In genomic region chr1:97630281-97630680, GRCh38 we compare ENCODE assay signal across 13 cellular contexts.
A peak's percentile ranks its signal among the peaks of the same experiment; 100 is the strongest.
DNase-seq lines count a peak whose midpoint lies in the region; ATAC-seq and TF ChIP-seq lines count a peak whose summit lies in the region.
"Had no signal": no experiment of that assay in that cellular context is flagged by ENCODE, and none has a peak within 500 bp of the region (broad histone marks: within the 10 kb centered on the region; RNA-seq: fewer than 3 reads in every experiment).

No MANE protein-coding gene starts in this region.

- no peaks in the 10 kb centered on the region for H3K4me1 ChIP-seq in GM23338 (ENCODE audit: insufficient read depth)
- peaks cover 8% of the 10 kb centered on the region for H3K4me1 ChIP-seq in endodermal cell (ENCODE audit: control insufficient read depth, insufficient read depth, low read length)
- peaks cover 3% of the 10 kb centered on the region for H3K4me1 ChIP-seq in mesodermal cell (ENCODE audit: control insufficient read depth, insufficient read depth, low read length, poor library complexity, severe bottlenecking)
- H3K4me1 ChIP-seq in tibial nerve, result peaks cover 0 to 11% (median 3%) of the 10 kb centered on the region in 4 donors

- H3K9me2 ChIP-seq in GM23338 (ENCODE audit: insufficient read depth), result no peaks in the 10 kb centered on the region

- TF ChIP-seq CTCF in GM23338 (conservative IDR thresholded peaks at IDR 0.05; ENCODE audit: low read depth in 2 of 2) (no peak), endodermal cell (conservative IDR thresholded peaks at IDR 0.05) (no peak), tibial nerve (IDR thresholded peaks at IDR 0.05) (no peak)

- DNase-seq in GM23338 (ENCODE audit: low spot score) (peak; percentile 25), NCI-H2227 treated with DMSO at 0.1 percent for 48 hours (lab: John Stamatoyannopoulos, UW) (peak; percentile 6), endodermal cell (peak; percentile 53), tibial nerve (ENCODE audit: low spot score in 2 of 2) (no peak), DMS 273 treated with DMSO at 0.1 percent for 48 hours (lab: John Stamatoyannopoulos, UW) (no peak), kidney tubule cell (ENCODE audit: low spot score) (no peak)
- DNase-seq in activated T-cell treated with anti-CD3 and anti-CD28 coated beads, Interleukin-2, amount 50 U/mL, for 4 hours, result no peak
- DNase-seq: ACHN, AML-193, H9, IMR-90, Kasumi-1 had no signal

- H3K36me3 ChIP-seq in GM23338 (ENCODE audit: insufficient read depth), result no peaks in the 10 kb centered on the region
- no peaks in the 10 kb centered on the region for H3K36me3 ChIP-seq in endodermal cell (ENCODE audit: control insufficient read depth, insufficient read depth, low read length)
- no peaks in the 10 kb centered on the region for H3K36me3 ChIP-seq in mesodermal cell (ENCODE audit: control insufficient read depth, insufficient read depth, low read length)
- no peaks in the 10 kb centered on the region for H3K36me3 ChIP-seq in tibial nerve

- H3K27ac Mint-ChIP-seq in GM23338 (no peak overlapping the region), endodermal cell (no peak overlapping the region)
- H3K27ac Mint-ChIP-seq: H9 had no signal

- no peaks in the 10 kb centered on the region for H3K27me3 ChIP-seq in GM23338 (ENCODE audit: insufficient read depth)
- H3K27me3 ChIP-seq in endodermal cell (ENCODE audit: control insufficient read depth, insufficient read depth, low read length, poor library complexity, severe bottlenecking), result no peaks in the 10 kb centered on the region
- no peaks in the 10 kb centered on the region for H3K27me3 ChIP-seq in tibial nerve

- no peak overlapping the region for H3K4me3 ChIP-seq in GM23338
- H3K4me3 ChIP-seq in endodermal cell (ENCODE audit: low read length), result no peak overlapping the region
- no peak overlapping the region for H3K4me3 ChIP-seq in mesodermal cell (ENCODE audit: extremely low read depth, insufficient read depth, low read length, poor library complexity, severe bottlenecking)
- no peak overlapping the region for H3K4me3 ChIP-seq in tibial nerve

- peak overlapping the region; percentile 67; the same call in 1 of the 2 replicates for H2AFZ ChIP-seq in GM23338

- TF ChIP-seq POLR2A in tibial nerve (IDR thresholded peaks at IDR 0.05), result no peak

- H3K79me2 ChIP-seq in GM23338 (replicated peaks; ENCODE audit: insufficient read depth), result no peaks in the 10 kb centered on the region

- no peaks in the 10 kb centered on the region for H3K9me3 Mint-ChIP-seq in GM23338
- no peaks in the 10 kb centered on the region for H3K9me3 Mint-ChIP-seq in endodermal cell
- H3K9me3 Mint-ChIP-seq in activated T-cell treated with anti-CD3 and anti-CD28 coated beads, Interleukin-2, amount 50 U/mL, for 4 hours, result no peaks in the 10 kb centered on the region
- H3K9me3 Mint-ChIP-seq: H9 had no signal

- H3K4me1 Mint-ChIP-seq in GM23338 (peaks cover 4% of the 10 kb centered on the region; the same call in 2 of the 3 replicates), endodermal cell (peaks cover 44% of the 10 kb centered on the region)
- H3K4me1 Mint-ChIP-seq in activated T-cell treated with anti-CD3 and anti-CD28 coated beads, Interleukin-2, amount 50 U/mL, for 4 hours (ENCODE audit: low read depth), result peaks cover 10% of the 10 kb centered on the region

- H4K20me1 ChIP-seq in GM23338 (replicated peaks; ENCODE audit: insufficient read depth), result no peaks in the 10 kb centered on the region

- H3K4me2 ChIP-seq in GM23338, result no peak overlapping the region

- no peaks in the 10 kb centered on the region for H3K9me3 ChIP-seq in endodermal cell (ENCODE audit: control insufficient read depth, low read length)
- no peaks in the 10 kb centered on the region for H3K9me3 ChIP-seq in mesodermal cell (ENCODE audit: control insufficient read depth, low read length)
- no peaks in the 10 kb centered on the region for H3K9me3 ChIP-seq in tibial nerve

- WGBS in endodermal cell (ENCODE audit: insufficient coverage in 1 of 2, insufficient read length in 1 of 2), 2 experiments, result 57% methylated on average over 1 of the region's 1 CpG; no CpG with 5 or more reads in 1 of the 2 experiments
- WGBS in mesodermal cell (ENCODE audit: insufficient coverage in 2 of 2), 2 experiments, result no CpG with 5 or more reads among the region's 1 CpG
- WGBS in tibial nerve, 2 donors, result 27 to 37% methylated on average over 1 of the region's 1 CpG

- H3K27me3 Mint-ChIP-seq in GM23338 (ENCODE audit: insufficient read depth, low read depth, poor library complexity) (peaks cover 3% of the 10 kb centered on the region), endodermal cell (ENCODE audit: insufficient read depth) (no peaks in the 10 kb centered on the region)
- no peaks in the 10 kb centered on the region for H3K27me3 Mint-ChIP-seq in activated T-cell treated with anti-CD3 and anti-CD28 coated beads, Interleukin-2, amount 50 U/mL, for 4 hours (ENCODE audit: low read depth)

- no peak for TF ChIP-seq EP300 in tibial nerve (IDR thresholded peaks at IDR 0.05)

- no peaks in the 10 kb centered on the region for H3K36me3 Mint-ChIP-seq in GM23338 (ENCODE audit: low read depth)
- no peaks in the 10 kb centered on the region for H3K36me3 Mint-ChIP-seq in endodermal cell (ENCODE audit: low read depth)
- H3K36me3 Mint-ChIP-seq in activated T-cell treated with anti-CD3 and anti-CD28 coated beads, Interleukin-2, amount 50 U/mL, for 4 hours (ENCODE audit: insufficient read depth), result peaks cover 11% of the 10 kb centered on the region

- H3K27ac ChIP-seq in GM23338 (ENCODE audit: low read depth), result no peak overlapping the region
- H3K27ac ChIP-seq in endodermal cell (ENCODE audit: low read depth, low read length), result peak overlapping the region; percentile 4
- H3K27ac ChIP-seq in mesodermal cell (ENCODE audit: low read depth, low read length, severe bottlenecking), result peak overlapping the region; percentile 50
- H3K27ac ChIP-seq in tibial nerve, result peak overlapping the region in 1 of 4 donors; percentile 29

- H3F3A ChIP-seq in GM23338 (replicated peaks; ENCODE audit: low read depth), result no peaks in the 10 kb centered on the region

- H3K4me3 Mint-ChIP-seq in GM23338 (no peak overlapping the region), endodermal cell (no peak overlapping the region)
- H3K4me3 Mint-ChIP-seq in activated T-cell treated with anti-CD3 and anti-CD28 coated beads, Interleukin-2, amount 50 U/mL, for 4 hours, result no peak overlapping the region
- H3K4me3 Mint-ChIP-seq: H9 had no signal

- no peak overlapping the region for H3K9ac ChIP-seq in endodermal cell (ENCODE audit: extremely low read depth, low read length, poor library complexity, severe bottlenecking)

- ATAC-seq in GM23338, result peak; percentile 67
- no peak for ATAC-seq in activated T-cell treated with anti-CD3 and anti-CD28 coated beads, Interleukin-2, amount 50 U/mL, for 4 hours

TF ChIP-seq in GM23338, 12 proteins besides CTCF, POLR2A, EP300 and RAD21 (continues in another document):
- no peak for TF ChIP-seq POLR2AphosphoS5 (IDR thresholded peaks at IDR 0.05; ENCODE audit: low read depth)

Comparison
In these comparisons a context has a peak if more than half of its experiments do, and no peak if none do; other contexts are left out.
1. DNase-seq: peak in GM23338 (single experiment), NCI-H2227 treated with DMSO at 0.1 percent for 48 hours (single experiment) and endodermal cell (single experiment); none in tibial nerve (0 of 2), DMS 273 treated with DMSO at 0.1 percent for 48 hours (single experiment), activated T-cell treated with anti-CD3 and anti-CD28 coated beads, Interleukin-2, amount 50 U/mL, for 4 hours (single experiment) and kidney tubule cell (single experiment).